Comparison of ENCODE assay signal across 28 cellular contexts in genomic region chr2:62184499-62185045, GRCh38.
"Had no signal": no experiment of that assay in that cellular context is flagged by ENCODE, and none has a peak within 500 bp of the region (broad histone marks: within the 10 kb centered on the region; RNA-seq: fewer than 3 reads in every experiment).

No MANE protein-coding gene starts in this region.

- H3K27ac ChIP-seq: colonic mucosa, epithelial cell of prostate, esophagus muscularis mucosa, gastroesophageal sphincter, left ventricle myocardium inferior, lower lobe of right lung, parathyroid adenoma, psoas muscle, right lobe of liver, spleen, tibial artery, upper lobe of right lung, vagina had no signal

- H3K4me1 Mint-ChIP-seq: stimulated activated memory B cell treated with anti-CD40 and anti-IgM and Interleukin-4, amounts not matched to agents 10 μg/mL and 1 μg/mL and 100 μg/mL, for 72 hours had no signal

- H3K4me3 Mint-ChIP-seq: natural killer cell treated with Interleukin-12 subunit alpha and Interleukin-12 subunit beta and Interleukin-15 and Interleukin-18, amount 100 ng/mL, for 72 hours; stimulated activated memory B cell treated with anti-CD40 and anti-IgM and Interleukin-4, amounts not matched to agents 10 μg/mL and 1 μg/mL and 100 μg/mL, for 72 hours; stimulated activated naive CD8-positive, alpha-beta T cell treated with anti-CD3 and anti-CD28 coated beads, Interleukin-15, Interleukin-2, amounts not matched to agents 100 ng/mL and 50 ng/mL, for 24 hours had no signal

- H3K4me1 ChIP-seq: colonic mucosa, gastroesophageal sphincter, parathyroid adenoma, vagina had no signal

- H3K9me3 Mint-ChIP-seq: natural killer cell treated with Interleukin-12 subunit alpha and Interleukin-12 subunit beta and Interleukin-15 and Interleukin-18, amount 100 ng/mL, for 72 hours; stimulated activated memory B cell treated with anti-CD40 and anti-IgM and Interleukin-4, amounts not matched to agents 10 μg/mL and 1 μg/mL and 100 μg/mL, for 72 hours; stimulated activated naive CD8-positive, alpha-beta T cell treated with anti-CD3 and anti-CD28 coated beads, Interleukin-15, Interleukin-2, amounts not matched to agents 100 ng/mL and 50 ng/mL, for 24 hours had no signal

- H3K36me3 Mint-ChIP-seq: natural killer cell treated with Interleukin-12 subunit alpha and Interleukin-12 subunit beta and Interleukin-15 and Interleukin-18, amount 100 ng/mL, for 72 hours; stimulated activated memory B cell treated with anti-CD40 and anti-IgM and Interleukin-4, amounts not matched to agents 10 μg/mL and 1 μg/mL and 100 μg/mL, for 72 hours had no signal

- DNase-seq: colonic mucosa; dorsolateral prefrontal cortex; effector memory CD4-positive, alpha-beta T cell; glutamatergic neuron; kidney; left cardiac atrium; left ventricle myocardium inferior; lower lobe of right lung; mesenchymal stem cell; midbrain; psoas muscle; retina; right lobe of liver; spleen; stimulated activated CD4-positive, alpha-beta T cell treated with anti-CD3 and anti-CD28 coated beads, Interleukin-15, amount 100 ng/mL, for 24 hours; stimulated activated CD4-positive, alpha-beta T cell treated with anti-CD3 and anti-CD28 coated beads, Interleukin-1b, Interleukin-23, amount 100 ng/mL, for 48 hours; stimulated activated CD4-positive, alpha-beta T cell treated with anti-CD3 and anti-CD28 coated beads, Interleukin-4, amount 100 ng/mL, for 24 hours; tibial artery; upper lobe of right lung had no signal

- FAIRE-seq: endometrium, kidney had no signal

- H3K27me3 ChIP-seq: colonic mucosa, dorsolateral prefrontal cortex, esophagus muscularis mucosa, gastroesophageal sphincter, right lobe of liver, spleen, tibial artery, upper lobe of right lung, vagina had no signal

- H3K79me2 ChIP-seq: parathyroid adenoma had no signal

- H2AFZ ChIP-seq: parathyroid adenoma had no signal

- H3K9ac ChIP-seq: parathyroid adenoma had no signal

- H3K9me3 ChIP-seq: colonic mucosa, esophagus muscularis mucosa, gastroesophageal sphincter, left ventricle myocardium inferior, lower lobe of right lung, psoas muscle, right lobe of liver, spleen, tibial artery, upper lobe of right lung, vagina had no signal

- H3K4me3 ChIP-seq: colonic mucosa, dorsolateral prefrontal cortex, esophagus muscularis mucosa, gastroesophageal sphincter, left ventricle myocardium inferior, lower lobe of right lung, psoas muscle, right lobe of liver, spleen, tibial artery, upper lobe of right lung, vagina had no signal

- H3K27me3 Mint-ChIP-seq: stimulated activated memory B cell treated with anti-CD40 and anti-IgM and Interleukin-4, amounts not matched to agents 10 μg/mL and 1 μg/mL and 100 μg/mL, for 72 hours; stimulated activated naive CD8-positive, alpha-beta T cell treated with anti-CD3 and anti-CD28 coated beads, Interleukin-15, Interleukin-2, amounts not matched to agents 100 ng/mL and 50 ng/mL, for 24 hours had no signal

- H3K36me3 ChIP-seq: colonic mucosa, esophagus muscularis mucosa, gastroesophageal sphincter, left ventricle myocardium inferior, lower lobe of right lung, right lobe of liver, spleen, tibial artery, upper lobe of right lung, vagina had no signal

- ATAC-seq: gastroesophageal sphincter; left cardiac atrium; natural killer cell treated with Interleukin-12 subunit alpha and Interleukin-12 subunit beta and Interleukin-15 and Interleukin-18, amount 100 ng/mL, for 72 hours; psoas muscle; right lobe of liver; stimulated activated memory B cell treated with anti-CD40 and anti-IgM and Interleukin-4, amounts not matched to agents 10 μg/mL and 1 μg/mL and 100 μg/mL, for 72 hours had no signal
